ENCODE assay signal across 8 cellular contexts in the genomic region with DNA sequence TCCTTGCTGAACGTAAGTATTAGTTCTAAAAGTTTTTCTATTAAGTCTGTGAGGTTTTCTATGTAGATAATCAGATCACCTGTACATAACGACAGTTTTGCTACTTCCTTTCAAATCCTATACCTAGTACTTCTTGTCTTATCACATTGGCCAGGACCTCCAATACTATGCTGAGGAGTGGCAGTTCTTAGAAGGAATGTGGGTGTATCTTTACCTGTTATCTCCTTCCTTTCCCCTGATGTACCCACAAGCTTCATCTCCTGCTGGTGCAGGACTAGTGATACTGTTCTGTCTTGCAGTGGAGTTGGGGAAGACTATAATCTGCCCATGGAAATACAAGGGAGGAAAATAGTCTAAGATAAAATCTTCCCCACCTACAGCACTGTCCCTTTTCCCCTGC.
"Had no signal": no experiment of that assay in that cellular context is flagged by ENCODE, and none has a peak within 500 bp of the region (broad histone marks: within the 10 kb centered on the region; RNA-seq: fewer than 3 reads in every experiment).

No MANE protein-coding gene starts in this region.

- H3K4me3 ChIP-seq: GM12878 had no signal

- DNase-seq: GDM1, GF-D8 had no signal

- FAIRE-seq: G401.6, GM12878, GM12891, GM12892, GM18507, GM19239 had no signal

- ATAC-seq: GM12878 had no signal
